ENCODE assay signal across 15 cellular contexts in genomic region chrX:12866451-12867377, GRCh38. TPM values are rescaled to one million over a fixed set of nuclear protein-coding genes. Genes with fewer than 3 reads are reported as not detected.
DNase-seq lines count a peak whose midpoint lies in the region; ATAC-seq, FAIRE-seq and TF ChIP-seq lines count a peak whose summit lies in the region.
"Had no signal": no experiment of that assay in that cellular context is flagged by ENCODE, and none has a peak within 500 bp of the region (broad histone marks: within the 10 kb centered on the region; RNA-seq: fewer than 3 reads in every experiment).

Gene TLR7, plus strand, starts transcription at chrX:12867072. Its CDS starts 507 bp downstream, at chrX:12867579.

- peak within 1 kb of the TSS in 6 of 11 experiments; percentile 33 to 74 (median 57); a peak in 10 of 22 replicates for H3K9ac ChIP-seq in BLaER1 treated with 17β-estradiol and CSF1 and Interleukin-3, amounts not matched to agents 10 nM and 100 nM

- H3K36me3 Mint-ChIP-seq in activated naive CD8-positive, alpha-beta T cell treated with anti-CD3 and anti-CD28 coated beads, Interleukin-2, amount 10 ng/mL, durations not matched to agents 7 days and 5 days: no peaks in the 10 kb centered on the region
- H3K36me3 Mint-ChIP-seq: activated naive CD8-positive, alpha-beta T cell had no signal

- DNase-seq in activated naive CD8-positive, alpha-beta T cell treated with anti-CD3 and anti-CD28 coated beads, Interleukin-2, amount 10 ng/mL, durations not matched to agents 7 days and 5 days: no peak
- DNase-seq in GM19239 (ENCODE audit: insufficient read length, low spot score) (no peak), HuH-7 (ENCODE audit: low spot score) (no peak), ecto neural progenitor cell (ENCODE audit: low spot score) (no peak), left ventricle myocardium inferior (no peak)
- DNase-seq: DMS 273 treated with DMSO at 0.1 percent for 48 hours, glutamatergic neuron, islet precursor cell, mucosa of descending colon, tibial artery, WERI-Rb-1 had no signal

- H3K4me3 ChIP-seq in BLaER1 treated with 17β-estradiol and CSF1 and Interleukin-3, amounts not matched to agents 10 nM and 100 nM: peak within 1 kb of the TSS in 5 of 10 experiments; percentile 22 to 58 (median 48); a peak in 9 of 20 replicates
- H3K4me3 ChIP-seq in left ventricle myocardium inferior: no peak within 1 kb of the TSS
- H3K4me3 ChIP-seq: mucosa of descending colon, tibial artery had no signal

- no peaks in the 10 kb centered on the region for H3K27me3 Mint-ChIP-seq in activated naive CD8-positive, alpha-beta T cell treated with anti-CD3 and anti-CD28 coated beads, Interleukin-2, amount 10 ng/mL, durations not matched to agents 7 days and 5 days
- H3K27me3 Mint-ChIP-seq: activated naive CD8-positive, alpha-beta T cell had no signal

- H3K4me2 ChIP-seq in BLaER1 treated with 17β-estradiol and CSF1 and Interleukin-3, amounts not matched to agents 10 nM and 100 nM: peak within 1 kb of the TSS; percentile 43 to 94 (median 74)

- H3K4me1 ChIP-seq in BLaER1 treated with 17β-estradiol and CSF1 and Interleukin-3, amounts not matched to agents 10 nM and 100 nM: peaks cover 37 to 66% (median 52%) of the 10 kb centered on the region in 10 experiments
- H3K4me1 ChIP-seq in left ventricle myocardium inferior: no peaks in the 10 kb centered on the region
- H3K4me1 ChIP-seq: tibial artery had no signal

- intact Hi-C loops in left ventricle myocardium inferior (cut with micrococcal nuclease): no loop called here

- TF ChIP-seq CTCF in left ventricle myocardium inferior (IDR thresholded peaks at IDR 0.05; ENCODE audit: borderline replicate concordance): no peak

- POLR2A ChIA-PET in activated naive CD8-positive, alpha-beta T cell treated with anti-CD3 and anti-CD28 coated beads, Interleukin-2, amount 10 ng/mL, durations not matched to agents 7 days and 5 days (lab: Charles Lee): no interaction called here

- FAIRE-seq in GM19239 (lab: Jason Lieb, UNC): no peak

- H3K4me3 Mint-ChIP-seq in activated naive CD8-positive, alpha-beta T cell treated with anti-CD3 and anti-CD28 coated beads, Interleukin-2, amount 10 ng/mL, durations not matched to agents 7 days and 5 days: no peak within 1 kb of the TSS
- H3K4me3 Mint-ChIP-seq: activated naive CD8-positive, alpha-beta T cell had no signal

- H3K9me3 Mint-ChIP-seq in activated naive CD8-positive, alpha-beta T cell treated with anti-CD3 and anti-CD28 coated beads, Interleukin-2, amount 10 ng/mL, durations not matched to agents 7 days and 5 days: peaks cover 2% of the 10 kb centered on the region

- TF ChIP-seq POLR2A in GM18526 (IDR thresholded peaks at IDR 0.05; ENCODE audit: extremely low read depth, insufficient read length): peak; percentile 37

- peaks cover 11 to 38% (median 21%) of the 10 kb centered on the region in 11 experiments; a peak in 19 of 22 replicates for H3K9me3 ChIP-seq in BLaER1 treated with 17β-estradiol and CSF1 and Interleukin-3, amounts not matched to agents 10 nM and 100 nM (replicated peaks in 1 of 11)
- no peaks in the 10 kb centered on the region for H3K9me3 ChIP-seq in left ventricle myocardium inferior (replicated peaks)
- H3K9me3 ChIP-seq: mucosa of descending colon had no signal

- H3K27ac ChIP-seq in BLaER1 treated with 17β-estradiol and CSF1 and Interleukin-3, amounts not matched to agents 10 nM and 100 nM: peak within 1 kb of the TSS; percentile 30 to 80 (median 52); a peak in 21 of 22 replicates
- H3K27ac ChIP-seq in left ventricle myocardium inferior (replicated peaks): no peak within 1 kb of the TSS
- H3K27ac ChIP-seq: tibial artery, WERI-Rb-1 had no signal

- peak; percentile 40 for ATAC-seq in HG03108 (IDR thresholded peaks at IDR 0.05; ENCODE audit: unreplicated experiment)
- no peak for ATAC-seq in activated naive CD8-positive, alpha-beta T cell treated with anti-CD3 and anti-CD28 coated beads, Interleukin-2, amount 10 ng/mL, durations not matched to agents 7 days and 5 days (ENCODE audit: low read depth)
- ATAC-seq: mucosa of descending colon had no signal

- H3K36me3 ChIP-seq in BLaER1 treated with 17β-estradiol and CSF1 and Interleukin-3, amounts not matched to agents 10 nM and 100 nM: peaks cover 0 to 7% (median 0%) of the 10 kb centered on the region in 11 experiments; a peak in 1 of 22 replicates
- no peaks in the 10 kb centered on the region for H3K36me3 ChIP-seq in left ventricle myocardium inferior
- H3K36me3 ChIP-seq: tibial artery, WERI-Rb-1 had no signal

- no peaks in the 10 kb centered on the region for H4K20me1 ChIP-seq in BLaER1 treated with 17β-estradiol and CSF1 and Interleukin-3, amounts not matched to agents 10 nM and 100 nM

- peak within 1 kb of the TSS; percentile 67 for H3K27ac Mint-ChIP-seq in activated naive CD8-positive, alpha-beta T cell treated with anti-CD3 and anti-CD28 coated beads, Interleukin-2, amount 10 ng/mL, durations not matched to agents 7 days and 5 days
- H3K27ac Mint-ChIP-seq: activated naive CD8-positive, alpha-beta T cell had no signal

- peaks cover 67 to 90% (median 81%) of the 10 kb centered on the region in 11 experiments for H3K27me3 ChIP-seq in BLaER1 treated with 17β-estradiol and CSF1 and Interleukin-3, amounts not matched to agents 10 nM and 100 nM
- H3K27me3 ChIP-seq in left ventricle myocardium inferior (ENCODE audit: low read depth): no peaks in the 10 kb centered on the region
- H3K27me3 ChIP-seq: tibial artery had no signal

- peaks cover 9% of the 10 kb centered on the region for H3K4me1 Mint-ChIP-seq in activated naive CD8-positive, alpha-beta T cell treated with anti-CD3 and anti-CD28 coated beads, Interleukin-2, amount 10 ng/mL, durations not matched to agents 7 days and 5 days

RNA-seq across cellular contexts. Expression of gene TLR7, which starts in this region (rescaled TPM):
- under 1 TPM; 0.31 to 0.33 TPM for total RNA-seq in activated naive CD8-positive, alpha-beta T cell treated with anti-CD3 and anti-CD28 coated beads, Interleukin-2, amount 10 ng/mL, durations not matched to agents 7 days and 5 days
- 0.69 TPM for total RNA-seq in left ventricle myocardium inferior
